Comparison of ENCODE assay signal across 1 cellular context in the genomic region with DNA sequence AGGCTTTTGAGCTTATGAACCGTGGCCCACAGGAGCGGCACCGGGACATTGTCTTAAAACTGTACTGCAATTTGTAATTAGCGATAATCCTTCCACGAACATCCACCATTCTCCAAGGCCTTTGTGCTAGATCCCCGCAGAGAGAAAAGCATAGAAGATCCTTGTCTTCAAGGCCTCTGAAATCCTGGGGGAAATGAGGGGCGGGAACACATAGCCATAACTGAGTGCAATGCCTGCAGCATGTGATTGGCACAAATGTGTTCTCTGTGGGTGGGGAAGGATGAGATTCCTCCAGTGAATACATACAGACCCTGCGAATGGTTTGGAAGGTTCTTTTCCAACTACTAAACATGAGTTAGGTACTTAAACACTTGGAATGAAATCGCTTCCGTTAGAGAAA.
TF ChIP-seq lines count a peak whose summit lies in the region.

No MANE protein-coding gene starts in this region.

TF ChIP-seq in GM23338, 12 proteins besides CTCF, POLR2A, EP300 and RAD21 (continued from another document):
- TF ChIP-seq REST (IDR thresholded peaks at IDR 0.05; ENCODE audit: unreplicated experiment) (no peak), EZH2 (IDR thresholded peaks at IDR 0.05; ENCODE audit: low read depth, unreplicated experiment) (no peak)
TF ChIP-seq in GM23338: peak in this region for 0.
